18 cellular contexts compared by ENCODE assay signal in the genomic region with DNA sequence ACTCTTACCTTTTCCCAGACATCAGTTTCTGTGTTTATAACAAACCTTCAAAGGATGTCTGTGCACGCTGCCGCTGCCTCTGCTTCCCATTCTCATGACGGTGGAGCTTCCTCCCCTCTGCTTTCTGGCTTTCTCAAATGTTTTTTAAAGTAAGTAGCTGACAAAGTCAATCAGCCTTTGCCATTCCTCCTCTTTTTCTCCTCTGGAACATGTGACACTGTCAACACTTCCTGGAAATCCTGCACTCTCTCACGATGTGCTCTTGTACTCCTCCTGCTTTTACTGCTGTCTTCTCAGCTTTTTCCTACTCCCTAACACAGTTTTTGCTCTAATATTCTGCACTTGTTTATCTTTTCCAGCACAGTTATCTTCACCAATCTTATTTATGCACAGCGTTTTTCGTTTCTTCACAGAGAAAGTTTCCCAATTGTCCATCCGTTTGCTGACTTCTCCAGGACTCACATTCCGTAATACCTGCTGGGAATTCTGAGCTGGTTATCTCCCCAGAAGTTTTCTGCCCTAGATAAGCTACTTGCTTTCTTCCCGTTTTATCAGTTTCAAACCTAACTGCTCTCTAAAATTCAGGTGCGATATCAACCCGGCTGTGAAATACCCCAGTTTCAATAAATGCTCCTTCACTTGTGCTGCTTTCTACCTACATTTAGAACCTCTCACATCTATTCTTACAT.
A peak's percentile ranks its signal among the peaks of the same experiment; 100 is the strongest.
DNase-seq lines count a peak whose midpoint lies in the region; ATAC-seq, FAIRE-seq and TF ChIP-seq lines count a peak whose summit lies in the region.
"Had no signal": no experiment of that assay in that cellular context is flagged by ENCODE, and none has a peak within 500 bp of the region (broad histone marks: within the 10 kb centered on the region; RNA-seq: fewer than 3 reads in every experiment).

No MANE protein-coding gene starts in this region.

- H2AFZ ChIP-seq in H9 (ENCODE audit: low read length) (peak overlapping the region; percentile 91), keratinocyte (ENCODE audit: control insufficient read depth, low read length) (peak overlapping the region; percentile 65)

- H3K36me3 Mint-ChIP-seq in H9 (ENCODE audit: insufficient read depth in 1 of 3, low read depth in 3 of 3), result peaks cover 0 to 5% (median 0%) of the 10 kb centered on the region in 3 experiments; a peak in 2 of 7 replicates
- H3K36me3 Mint-ChIP-seq in naive thymus-derived CD8-positive, alpha-beta T cell, result no peaks in the 10 kb centered on the region
- H3K36me3 Mint-ChIP-seq: IgD-negative memory B cell had no signal

- no peak for ATAC-seq in naive thymus-derived CD8-positive, alpha-beta T cell
- ATAC-seq: mucosa of descending colon had no signal

- POLR2A ChIA-PET in naive thymus-derived CD8-positive, alpha-beta T cell (lab: Charles Lee), result no interaction called here

- DNase-seq in H9 (no peak), adipocyte (ENCODE audit: low read depth) (no peak), keratinocyte (ENCODE audit: low read depth, low spot score) (no peak), renal cortical epithelial cell (ENCODE audit: low read depth) (peak; percentile 7), COLO829 (ENCODE audit: low spot score) (no peak), NCI-H2196 treated with DMSO at 0.1 percent for 48 hours (lab: John Stamatoyannopoulos, UW; ENCODE audit: unreplicated experiment) (no peak)
- no peak for DNase-seq in naive thymus-derived CD8-positive, alpha-beta T cell
- DNase-seq: activated CD4-positive, alpha-beta T cell treated with anti-CD3 and anti-CD28 coated beads for 1 hour; activated effector memory CD4-positive, alpha-beta T cell treated with Interleukin-2 at 50 U/mL for 16 hours; AML-193; colonic mucosa; glutamatergic neuron; mucosa of descending colon; NCI-H187 had no signal

- H3K23me2 ChIP-seq in H9 (ENCODE audit: insufficient read length, low read depth, low read length, poor library complexity, severe bottlenecking), result no peaks in the 10 kb centered on the region

- H3K27me3 ChIP-seq in H9 (ENCODE audit: insufficient read depth, low read length) (no peaks in the 10 kb centered on the region), adipocyte (replicated peaks; ENCODE audit: control insufficient read depth, insufficient read depth, low read length) (no peaks in the 10 kb centered on the region), keratinocyte (ENCODE audit: control insufficient read depth, extremely low read depth, insufficient read depth, low read length) (no peaks in the 10 kb centered on the region)
- H3K27me3 ChIP-seq: colonic mucosa had no signal

- H4K20me1 ChIP-seq in H9 (ENCODE audit: control insufficient read depth, insufficient read depth, insufficient read length) (no peaks in the 10 kb centered on the region), keratinocyte (ENCODE audit: control insufficient read depth, extremely low read depth, insufficient read depth, low read length) (no peaks in the 10 kb centered on the region)

- no peaks in the 10 kb centered on the region for H3K79me1 ChIP-seq in H9 (ENCODE audit: insufficient read depth, low read depth, low read length, poor library complexity, severe bottlenecking)

- no peak overlapping the region for H3T11ph ChIP-seq in H9 (ENCODE audit: low read length)

- no peaks in the 10 kb centered on the region for H3K4me1 ChIP-seq in H9 (ENCODE audit: insufficient read depth, low read length)
- no peaks in the 10 kb centered on the region for H3K4me1 ChIP-seq in adipocyte (ENCODE audit: control insufficient read depth, insufficient read depth, low read length)
- H3K4me1 ChIP-seq in keratinocyte (ENCODE audit: control insufficient read depth, extremely low read depth, insufficient read depth, low read length), result no peaks in the 10 kb centered on the region
- H3K4me1 ChIP-seq: colonic mucosa had no signal

- no peak overlapping the region for H3K56ac ChIP-seq in H9 (ENCODE audit: insufficient read length, low read depth, low read length)

- no peak overlapping the region for H4K91ac ChIP-seq in H9 (ENCODE audit: insufficient read length, low read depth, low read length)

- H3K4me1 Mint-ChIP-seq in H9, result peaks cover 7 to 8% of the 10 kb centered on the region in 2 experiments
- no peaks in the 10 kb centered on the region for H3K4me1 Mint-ChIP-seq in naive thymus-derived CD8-positive, alpha-beta T cell
- H3K4me1 Mint-ChIP-seq: IgD-negative memory B cell had no signal

- FAIRE-seq in keratinocyte (lab: Jason Lieb, UNC), result no peak
- FAIRE-seq: GM12892 had no signal

- H3K23ac ChIP-seq in H9 (ENCODE audit: insufficient read length, low read depth, low read length), result no peak overlapping the region

- H4K8ac ChIP-seq in H9 (replicated peaks; ENCODE audit: insufficient read length, low read depth, low read length), result no peak overlapping the region

- no peak overlapping the region for H2AK5ac ChIP-seq in H9 (ENCODE audit: insufficient read length, low read length)

- H3K27ac ChIP-seq in H9 (ENCODE audit: insufficient read length, low read depth, low read length) (no peak overlapping the region), keratinocyte (ENCODE audit: control insufficient read depth, insufficient read depth, low read length) (no peak overlapping the region)
- H3K27ac ChIP-seq: colonic mucosa, skin epidermis had no signal

- no peak overlapping the region for H2BK120ac ChIP-seq in H9 (ENCODE audit: low read depth, low read length, poor library complexity, severe bottlenecking)

- no peak overlapping the region for H4K5ac ChIP-seq in H9 (ENCODE audit: insufficient read length, low read depth, low read length)

- H3K9ac ChIP-seq in H9 (ENCODE audit: extremely low read depth, insufficient read length, low read length) (no peak overlapping the region), adipocyte (ENCODE audit: low read length) (no peak overlapping the region), keratinocyte (ENCODE audit: control insufficient read depth, extremely low read depth, insufficient read depth, low read length) (no peak overlapping the region)

- H3K36me3 ChIP-seq in adipocyte (ENCODE audit: control insufficient read depth, insufficient read depth, low read length, severe bottlenecking) (no peaks in the 10 kb centered on the region), keratinocyte (ENCODE audit: control insufficient read depth in 2 of 2, extremely low read depth in 1 of 2, insufficient read depth in 2 of 2, low read length in 2 of 2) (no peaks in the 10 kb centered on the region)
- H3K36me3 ChIP-seq: colonic mucosa had no signal

- H3K27ac Mint-ChIP-seq in H9, result peak overlapping the region; percentile 6 to 79 (median 38); a peak in 5 of 7 replicates
- H3K27ac Mint-ChIP-seq in naive thymus-derived CD8-positive, alpha-beta T cell, result no peak overlapping the region
- H3K27ac Mint-ChIP-seq: IgD-negative memory B cell; T-helper 2 cell treated with Interferon-gamma antibody and Interleukin-4, amounts not matched to agents 5 μg/mL and 100 μg/mL, for 36 hours had no signal

- peaks cover 3 to 4% of the 10 kb centered on the region in 2 experiments; a peak in 3 of 5 replicates for H3K9me3 Mint-ChIP-seq in H9
- H3K9me3 Mint-ChIP-seq in naive thymus-derived CD8-positive, alpha-beta T cell, result peaks cover 0 to 3% (median 0%) of the 10 kb centered on the region in 9 donors
- H3K9me3 Mint-ChIP-seq: T-helper 2 cell treated with Interferon-gamma antibody and Interleukin-4, amounts not matched to agents 5 μg/mL and 100 μg/mL, for 36 hours had no signal

- H3K9me1 ChIP-seq in keratinocyte (ENCODE audit: control insufficient read depth, extremely low read depth, insufficient read depth, low read length), result no peaks in the 10 kb centered on the region

- WGBS in H9 (ENCODE audit: extremely low coverage, insufficient read length, low lambda C conversion rate), result no CpG with 5 or more reads among the region's 11 CpGs

- peak overlapping the region; percentile 48 for H3K4me3 ChIP-seq in adipocyte (ENCODE audit: low read length)
- no peak overlapping the region for H3K4me3 ChIP-seq in keratinocyte (ENCODE audit: control insufficient read depth in 2 of 3, extremely low read depth in 1 of 3, insufficient read depth in 2 of 3, low read depth in 1 of 3, low read length in 3 of 3)
- H3K4me3 ChIP-seq: colonic mucosa, mucosa of descending colon, skin epidermis had no signal

- dilution Hi-C loops in keratinocyte (cut with MboI; ENCODE audit: extremely low pct_ligation_motif_present, low sequenced_read_pairs), result no loop called here

- no peak overlapping the region for H2BK5ac ChIP-seq in H9 (ENCODE audit: insufficient read length, low read length)

- no peak overlapping the region for H2BK15ac ChIP-seq in H9 (ENCODE audit: low read depth, low read length)

- H3K4me2 ChIP-seq in H9 (ENCODE audit: insufficient read depth, insufficient read length, low read length) (peak overlapping the region; percentile 43), keratinocyte (ENCODE audit: control insufficient read depth, extremely low read depth, insufficient read depth, low read depth, low read length) (no peak overlapping the region)

- H3K4ac ChIP-seq in H9 (ENCODE audit: low read depth, low read length), result no peak overlapping the region

- H3K79me2 ChIP-seq in H9 (ENCODE audit: insufficient read depth, low read length) (no peaks in the 10 kb centered on the region), keratinocyte (ENCODE audit: control insufficient read depth, insufficient read depth, low read length) (no peaks in the 10 kb centered on the region)

- no peak for TF ChIP-seq CTCF in H9 (conservative IDR thresholded peaks at IDR 0.05)
- TF ChIP-seq CTCF in keratinocyte (optimal IDR thresholded peaks at IDR 0.05 in 1 of 3, IDR thresholded peaks at IDR 0.05 in 1 of 3, conservative IDR thresholded peaks at IDR 0.05 in 1 of 3; ENCODE audit: extremely low read depth in 1 of 3, insufficient read depth in 2 of 3, low read length in 3 of 3), result no peak

- 0 out of 2 replicates have a peak overlapping the region, but pooled peaks have one; percentile 47 for H3K14ac ChIP-seq in H9 (ENCODE audit: insufficient read depth, low read length)

- H3K18ac ChIP-seq in H9 (ENCODE audit: insufficient read length, low read depth, low read length), result no peak overlapping the region

- H3K9me3 ChIP-seq in H9 (ENCODE audit: control insufficient read depth, low read depth, low read length) (no peaks in the 10 kb centered on the region), adipocyte (ENCODE audit: control insufficient read depth, low read length) (peaks cover 6% of the 10 kb centered on the region), keratinocyte (ENCODE audit: control insufficient read depth, low read depth, low read length) (no peaks in the 10 kb centered on the region)
- H3K9me3 ChIP-seq: colonic mucosa, mucosa of descending colon had no signal

- no peak overlapping the region for H2BK20ac ChIP-seq in H9 (ENCODE audit: low read depth, low read length, poor library complexity, severe bottlenecking)

- H3K27me3 Mint-ChIP-seq in H9 (ENCODE audit: low read depth), result no peaks in the 10 kb centered on the region
- no peaks in the 10 kb centered on the region for H3K27me3 Mint-ChIP-seq in naive thymus-derived CD8-positive, alpha-beta T cell
- H3K27me3 Mint-ChIP-seq: IgD-negative memory B cell had no signal

- peak overlapping the region in 1 of 2 experiments; percentile 7; a peak in 1 of 5 replicates for H3K4me3 Mint-ChIP-seq in H9
- no peak overlapping the region for H3K4me3 Mint-ChIP-seq in naive thymus-derived CD8-positive, alpha-beta T cell
- H3K4me3 Mint-ChIP-seq: IgD-negative memory B cell; T-helper 2 cell treated with Interferon-gamma antibody and Interleukin-4, amounts not matched to agents 5 μg/mL and 100 μg/mL, for 36 hours had no signal

- H2BK12ac ChIP-seq in H9 (ENCODE audit: insufficient read length, low read depth, low read length), result no peak overlapping the region

Comparison
In these comparisons a context has a peak if more than half of its experiments do, and no peak if none do; other contexts are left out.
1. H3K27ac Mint-ChIP-seq: peak in H9 (3 of 3); none in naive thymus-derived CD8-positive, alpha-beta T cell (0 of 10).